In genomic region chr14:28765169-28765906, GRCh38 we compare ENCODE assay signal across 9 cellular contexts. TPM values are rescaled to one million over a fixed set of nuclear protein-coding genes. Genes with fewer than 3 reads are reported as not detected.
A peak's percentile ranks its signal among the peaks of the same experiment; 100 is the strongest.
DNase-seq lines count a peak whose midpoint lies in the region; ATAC-seq and TF ChIP-seq lines count a peak whose summit lies in the region.
"Had no signal": no experiment of that assay in that cellular context is flagged by ENCODE, and none has a peak within 500 bp of the region (broad histone marks: within the 10 kb centered on the region; RNA-seq: fewer than 3 reads in every experiment).

No MANE protein-coding gene starts in this region.

- no peak overlapping the region for H2AFZ ChIP-seq in OCI-LY3 (ENCODE audit: low read depth, low read length)
- peak overlapping the region; percentile 63 for H2AFZ ChIP-seq in hepatocyte

- H3K4me3 Mint-ChIP-seq in activated CD4-positive, alpha-beta T cell treated with anti-CD3 and anti-CD28 coated beads, Interleukin-2, amount 10 ng/mL, durations not matched to agents 24 days and 14 days: no peak overlapping the region
- peak overlapping the region; percentile 24 to 62 for H3K4me3 Mint-ChIP-seq in stimulated activated naive CD8-positive, alpha-beta T cell treated with anti-CD3 and anti-CD28 coated beads, Interleukin-15, amount 100 ng/mL, for 72 hours

- no peak overlapping the region for H3K27ac ChIP-seq in OCI-LY3 (ENCODE audit: low read length)
- no peak overlapping the region for H3K27ac ChIP-seq in hepatocyte

- peak overlapping the region; percentile 66 for H3K27ac Mint-ChIP-seq in activated CD4-positive, alpha-beta T cell treated with anti-CD3 and anti-CD28 coated beads, Interleukin-2, amount 10 ng/mL, durations not matched to agents 24 days and 14 days
- H3K27ac Mint-ChIP-seq in stimulated activated naive CD8-positive, alpha-beta T cell treated with anti-CD3 and anti-CD28 coated beads, Interleukin-15, amount 100 ng/mL, for 72 hours: peak overlapping the region in 1 of 2 donors; percentile 86

- H3K9me3 ChIP-seq in OCI-LY3 (ENCODE audit: insufficient read depth, low read length): no peaks in the 10 kb centered on the region
- H3K9me3 ChIP-seq in hepatocyte (ENCODE audit: low read depth): no peaks in the 10 kb centered on the region

- H3K4me1 Mint-ChIP-seq in activated CD4-positive, alpha-beta T cell treated with anti-CD3 and anti-CD28 coated beads, Interleukin-2, amount 10 ng/mL, durations not matched to agents 24 days and 14 days: peaks cover 7% of the 10 kb centered on the region
- peaks cover 23% of the 10 kb centered on the region for H3K4me1 Mint-ChIP-seq in stimulated activated naive CD8-positive, alpha-beta T cell treated with anti-CD3 and anti-CD28 coated beads, Interleukin-15, amount 100 ng/mL, for 72 hours

- peaks cover 15% of the 10 kb centered on the region for H3K9me3 Mint-ChIP-seq in activated CD4-positive, alpha-beta T cell treated with anti-CD3 and anti-CD28 coated beads, Interleukin-2, amount 10 ng/mL, durations not matched to agents 24 days and 14 days
- H3K9me3 Mint-ChIP-seq in stimulated activated naive CD8-positive, alpha-beta T cell treated with anti-CD3 and anti-CD28 coated beads, Interleukin-15, amount 100 ng/mL, for 72 hours: peaks cover 6 to 19% of the 10 kb centered on the region in 2 donors

- no peaks in the 10 kb centered on the region for H3K9me2 ChIP-seq in hepatocyte (replicated peaks; ENCODE audit: insufficient read depth)

- peaks cover 9% of the 10 kb centered on the region for H3K36me3 Mint-ChIP-seq in activated CD4-positive, alpha-beta T cell treated with anti-CD3 and anti-CD28 coated beads, Interleukin-2, amount 10 ng/mL, durations not matched to agents 24 days and 14 days (ENCODE audit: low read depth)

- H4K20me1 ChIP-seq in OCI-LY3 (ENCODE audit: insufficient read depth, low read length) (no peaks in the 10 kb centered on the region), hepatocyte (ENCODE audit: insufficient read depth, poor library complexity, severe bottlenecking) (no peaks in the 10 kb centered on the region)

- no peak for ATAC-seq in stimulated activated naive CD8-positive, alpha-beta T cell treated with anti-CD3 and anti-CD28 coated beads, Interleukin-15, amount 100 ng/mL, for 72 hours
- ATAC-seq in HG02981 (IDR thresholded peaks at IDR 0.05; ENCODE audit: unreplicated experiment): no peak

- H3K27me3 Mint-ChIP-seq in activated CD4-positive, alpha-beta T cell treated with anti-CD3 and anti-CD28 coated beads, Interleukin-2, amount 10 ng/mL, durations not matched to agents 24 days and 14 days: peaks cover 53% of the 10 kb centered on the region
- H3K27me3 Mint-ChIP-seq in stimulated activated naive CD8-positive, alpha-beta T cell treated with anti-CD3 and anti-CD28 coated beads, Interleukin-15, amount 100 ng/mL, for 72 hours: peaks cover 82% of the 10 kb centered on the region

- no peaks in the 10 kb centered on the region for H3K4me1 ChIP-seq in OCI-LY3 (ENCODE audit: low read length)
- H3K4me1 ChIP-seq in hepatocyte (ENCODE audit: insufficient read depth): peaks cover 12% of the 10 kb centered on the region

- no peak overlapping the region for H3K9ac ChIP-seq in OCI-LY3 (ENCODE audit: low read length)

- H3K36me3 ChIP-seq in OCI-LY3 (replicated peaks; ENCODE audit: low read depth, low read length) (peaks cover 4% of the 10 kb centered on the region), hepatocyte (replicated peaks; ENCODE audit: insufficient read depth, low read depth) (no peaks in the 10 kb centered on the region)

- intact Hi-C loops in activated CD4-positive, alpha-beta T cell treated with anti-CD3 and anti-CD28 coated beads, Interleukin-2, amount 10 ng/mL, durations not matched to agents 24 days and 14 days (cut with micrococcal nuclease): no loop called here

- 2% methylated on average over 30 of the region's 30 CpGs for WGBS in hepatocyte (ENCODE audit: low lambda C conversion rate, missing lambda C conversion rate)

- TF ChIP-seq CTCF in OCI-LY3 (IDR thresholded peaks at IDR 0.05; ENCODE audit: low read depth, low read length) (no peak), hepatocyte (IDR thresholded peaks at IDR 0.05; ENCODE audit: poor library complexity) (no peak)

- H3K4me2 ChIP-seq in OCI-LY3 (ENCODE audit: low read length) (0 out of 2 replicates have a peak overlapping the region, but pooled peaks have one; percentile 74), hepatocyte (peak overlapping the region; percentile 93)

- no peak for DNase-seq in activated CD4-positive, alpha-beta T cell treated with anti-CD3 and anti-CD28 coated beads, Interleukin-2, amount 10 ng/mL, durations not matched to agents 24 days and 14 days
- no peak for DNase-seq in activated CD4-positive, alpha-beta T cell treated with anti-CD3 and anti-CD28 coated beads for 4 hours
- DNase-seq in hepatocyte (ENCODE audit: low spot score) (no peak), NCI-H146 (lab: John Stamatoyannopoulos, UW) (no peak), HuH-7 (ENCODE audit: low spot score) (no peak)
- DNase-seq in stimulated activated naive CD8-positive, alpha-beta T cell treated with anti-CD3 and anti-CD28 coated beads, Interleukin-15, amount 100 ng/mL, for 72 hours: no peak

- H3K79me2 ChIP-seq in OCI-LY3 (ENCODE audit: low read length): no peaks in the 10 kb centered on the region
- no peaks in the 10 kb centered on the region for H3K79me2 ChIP-seq in hepatocyte

- H3K27me3 ChIP-seq in OCI-LY3 (ENCODE audit: low read depth, low read length) (no peaks in the 10 kb centered on the region), hepatocyte (peaks cover 91% of the 10 kb centered on the region)

- no peak overlapping the region for H3K4me3 ChIP-seq in OCI-LY3 (ENCODE audit: low read length)
- peak overlapping the region; percentile 1 for H3K4me3 ChIP-seq in hepatocyte

RNA-seq across cellular contexts. Expression of gene FOXG1, which starts 1.2 kb away (rescaled TPM):
- total RNA-seq in activated CD4-positive, alpha-beta T cell treated with anti-CD3 and anti-CD28 coated beads, Interleukin-2, amount 10 ng/mL, durations not matched to agents 24 days and 14 days: not detected in 2 replicates
- not detected in 2 replicates for total RNA-seq in hepatocyte
- not detected in 2 replicates for polyA plus RNA-seq in hepatocyte
- polyA plus RNA-seq: BJ had no signal
